18 cellular contexts compared by ENCODE assay signal in the genomic region with DNA sequence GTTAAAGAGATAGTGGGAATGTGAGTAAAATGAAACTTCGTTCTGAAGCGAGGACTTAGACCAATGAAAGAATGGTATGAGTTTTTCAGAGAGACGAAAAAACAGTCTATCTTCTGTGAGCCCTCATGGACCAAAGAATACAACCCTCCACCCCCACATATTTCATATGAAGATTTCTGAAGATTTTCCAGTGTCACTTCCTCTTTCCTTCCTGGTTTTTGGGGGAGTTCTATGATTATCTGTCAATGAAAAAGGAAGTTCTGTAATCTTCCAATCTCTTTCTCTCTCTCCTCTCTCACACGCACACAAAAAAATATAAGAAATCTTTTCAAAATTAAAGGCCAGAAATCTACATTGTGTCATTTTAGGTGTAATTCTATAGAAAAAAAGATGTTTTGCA. TPM values are rescaled to one million over a fixed set of nuclear protein-coding genes. Genes with fewer than 3 reads are reported as not detected.
DNase-seq lines count a peak whose midpoint lies in the region; ATAC-seq and TF ChIP-seq lines count a peak whose summit lies in the region.
"Had no signal": no experiment of that assay in that cellular context is flagged by ENCODE, and none has a peak within 500 bp of the region (broad histone marks: within the 10 kb centered on the region; RNA-seq: fewer than 3 reads in every experiment).

No MANE protein-coding gene starts in this region.

- 35 to 59% (median 45%) methylated on average over 4 of the region's 4 CpGs for WGBS in heart left ventricle, 4 donors

- H3K27me3 ChIP-seq in heart left ventricle (no peaks in the 10 kb centered on the region), adipocyte (replicated peaks; ENCODE audit: control insufficient read depth, insufficient read depth, low read length) (no peaks in the 10 kb centered on the region), muscle layer of duodenum (ENCODE audit: low read depth, low read length) (no peaks in the 10 kb centered on the region), upper lobe of right lung (no peaks in the 10 kb centered on the region)
- H3K27me3 ChIP-seq: cardiac muscle cell had no signal

- ATAC-seq in heart left ventricle (peak in 1 of 4 donors; percentile 3), left ventricle myocardium superior (no peak), upper lobe of right lung (peak; percentile 43)
- ATAC-seq: A549; activated naive CD4-positive, alpha-beta T cell treated with anti-CD3 and anti-CD28 coated beads, Interleukin-2, amount 50 U/mL, for 72 hours; PC-3; T-cell had no signal

- H3K4me1 ChIP-seq in heart left ventricle (peaks cover 12 to 65% (median 55%) of the 10 kb centered on the region in 12 donors), adipocyte (ENCODE audit: control insufficient read depth, insufficient read depth, low read length) (peaks cover 38% of the 10 kb centered on the region), muscle layer of duodenum (ENCODE audit: control insufficient read depth in 1 of 2, insufficient read depth in 2 of 2, low read length in 2 of 2) (peaks cover 8 to 47% of the 10 kb centered on the region in 2 donors), upper lobe of right lung (peaks cover 27% of the 10 kb centered on the region)
- H3K4me1 ChIP-seq: A549 had no signal

- no peak for TF ChIP-seq POLR2A in heart left ventricle (IDR thresholded peaks at IDR 0.05)

- intact Hi-C loops in heart left ventricle (cut with DNase I) (loop anchor here in 5 of 10 donors (2.0 to 10.0 kb wide), 5 partner anchors 159 to 407 kb away; no protein-coding TSS in a partner anchor), left ventricle myocardium superior (cut with micrococcal nuclease) (loop anchor here (10.0 kb wide), 1 partner anchor 209 kb away; no protein-coding TSS in a partner anchor), upper lobe of right lung (cut with DNase I) (loop anchor here (10.0 kb wide), 1 partner anchor 409 kb away; no protein-coding TSS in a partner anchor)

- H3K27ac ChIP-seq in heart left ventricle (peak overlapping the region in 9 of 12 donors; percentile 8 to 83 (median 74)), muscle layer of duodenum (ENCODE audit: low read length) (peak overlapping the region; percentile 90), upper lobe of right lung (peak overlapping the region; percentile 1)
- H3K27ac ChIP-seq: A549, cardiac muscle cell had no signal

- H3K9ac ChIP-seq in adipocyte (ENCODE audit: low read length): peak overlapping the region; percentile 9

- peak overlapping the region in 1 of 12 donors; percentile 7 for H3K4me3 ChIP-seq in heart left ventricle
- H3K4me3 ChIP-seq in adipocyte (ENCODE audit: low read length): no peak overlapping the region
- H3K4me3 ChIP-seq in muscle layer of duodenum (ENCODE audit: low read depth in 1 of 2, low read length in 2 of 2): no peak overlapping the region
- H3K4me3 ChIP-seq in upper lobe of right lung: no peak overlapping the region
- H3K4me3 ChIP-seq: A549, cardiac muscle cell had no signal

- H3K9me3 ChIP-seq in heart left ventricle: peaks cover 0 to 12% (median 0%) of the 10 kb centered on the region in 12 donors
- H3K9me3 ChIP-seq in adipocyte (ENCODE audit: control insufficient read depth, low read length): no peaks in the 10 kb centered on the region
- no peaks in the 10 kb centered on the region for H3K9me3 ChIP-seq in muscle layer of duodenum (ENCODE audit: control insufficient read depth in 1 of 2, low read length in 2 of 2)
- no peaks in the 10 kb centered on the region for H3K9me3 ChIP-seq in upper lobe of right lung
- H3K9me3 ChIP-seq: A549, Caco-2 had no signal

- DNase-seq in heart left ventricle (no peak), left ventricle myocardium superior (no peak), adipocyte (ENCODE audit: low read depth) (no peak), upper lobe of right lung (no peak), NCI-H2196 treated with DMSO at 0.1 percent for 48 hours (lab: John Stamatoyannopoulos, UW; ENCODE audit: unreplicated experiment) (no peak), GM20000 (ENCODE audit: low spot score) (no peak)
- DNase-seq in activated CD4-positive, alpha-beta T cell treated with anti-CD3 and anti-CD28 coated beads, Interleukin-2, amount 50 U/mL, for 48 hours: no peak
- DNase-seq: activated CD8-positive, alpha-beta memory T cell treated with anti-CD3 and anti-CD28 coated beads, Interleukin-2, amount 50 U/mL, for 48 hours; Caco-2; NCI-H1092 treated with DMSO at 0.1 percent for 48 hours; NCI-H2227 treated with DMSO at 0.1 percent for 48 hours; PC-3; stimulated activated CD8-positive, alpha-beta memory T cell treated with anti-CD3 and anti-CD28 coated beads, Interleukin-4, amount 100 ng/mL, for 48 hours; T-cell had no signal

- H3K36me3 ChIP-seq in heart left ventricle (peaks cover 0 to 22% (median 9%) of the 10 kb centered on the region in 9 donors), adipocyte (ENCODE audit: control insufficient read depth, insufficient read depth, low read length, severe bottlenecking) (peaks cover 12% of the 10 kb centered on the region), muscle layer of duodenum (ENCODE audit: control insufficient read depth in 1 of 2, insufficient read depth in 2 of 2, low read length in 2 of 2) (peaks cover 10 to 15% of the 10 kb centered on the region in 2 donors), upper lobe of right lung (no peaks in the 10 kb centered on the region)
- H3K36me3 ChIP-seq: cardiac muscle cell had no signal

- TF ChIP-seq CTCF in heart left ventricle (IDR thresholded peaks at IDR 0.05) (no peak), upper lobe of right lung (IDR thresholded peaks at IDR 0.05) (no peak), GM20000 (IDR thresholded peaks at IDR 0.05; ENCODE audit: extremely low read depth, missing control alignments) (no peak)

RNA-seq across cellular contexts. Expression of a gene that starts 27.7 kb away (rescaled TPM):
- total RNA-seq in heart left ventricle (10 to 100 TPM; 13.5 to 48.4 (median 34.8) TPM), left ventricle myocardium superior (34.5 TPM), upper lobe of right lung (20.6 TPM)
- polyA plus RNA-seq in heart left ventricle: 10 to 100 TPM; 27.2 to 40.2 TPM

Comparison
In these comparisons a context has a peak if more than half of its experiments do, and no peak if none do; other contexts are left out.
1. H3K27ac ChIP-seq: peak in every context shown above with its lines; median percentile 90 in muscle layer of duodenum; 74 in heart left ventricle; 1 in upper lobe of right lung.